8 cellular contexts compared by ENCODE assay signal in genomic region chr14:24411468-24412454, GRCh38. TPM values are rescaled to one million over a fixed set of nuclear protein-coding genes. Genes with fewer than 3 reads are reported as not detected.
DNase-seq lines count a peak whose midpoint lies in the region; ATAC-seq and TF ChIP-seq lines count a peak whose summit lies in the region.

No MANE protein-coding gene starts in this region.

- H3K4me3 ChIP-seq in adrenal gland: no peak overlapping the region
- H3K4me3 ChIP-seq in thoracic aorta: no peak overlapping the region

- no peaks in the 10 kb centered on the region for H3K27me3 ChIP-seq in adrenal gland
- H3K27me3 ChIP-seq in thoracic aorta (replicated peaks; ENCODE audit: insufficient read depth): no peaks in the 10 kb centered on the region

- TF ChIP-seq POLR2A in adrenal gland (IDR thresholded peaks at IDR 0.05): no peak

- WGBS in adrenal gland, 4 donors: 62 to 70% (median 67%) methylated on average over 11 to 15 of the region's 15 CpGs

- ATAC-seq in thoracic aorta (ENCODE audit: insufficient number of reproducible peaks, low FRiP score, low read depth): peak; percentile 44

- H3K36me3 ChIP-seq in adrenal gland (replicated peaks in 1 of 2) (peaks cover 0 to 44% of the 10 kb centered on the region in 2 donors), thoracic aorta (peaks cover 15% of the 10 kb centered on the region)

- DNase-seq in NCI-H345 (lab: John Stamatoyannopoulos, UW) (peak; percentile 10), NCI-H345 treated with DMSO at 0.1 percent for 48 hours (lab: John Stamatoyannopoulos, UW; ENCODE audit: unreplicated experiment) (no peak), GM20000 (ENCODE audit: low spot score) (peak; percentile 73), NCI-H2171 (lab: John Stamatoyannopoulos, UW) (peak; percentile 30), adrenal gland (peak in 5 of 7 donors; percentile 55 to 77 (median 66)), iris pigment epithelial cell (ENCODE audit: low read depth) (peak; percentile 70), thoracic aorta (ENCODE audit: low spot score) (no peak), A172 (ENCODE audit: low spot score) (no peak)

- H3K4me1 ChIP-seq in adrenal gland (replicated peaks in 1 of 2): peaks cover 0 to 4% of the 10 kb centered on the region in 2 donors
- H3K4me1 ChIP-seq in thoracic aorta (ENCODE audit: control insufficient read depth in 1 of 2, low read depth in 2 of 2): no peaks in the 10 kb centered on the region

- intact Hi-C loops in adrenal gland (cut with DNase I): no loop called here

- H3K9me3 ChIP-seq in adrenal gland (replicated peaks in 1 of 3) (no peaks in the 10 kb centered on the region), thoracic aorta (no peaks in the 10 kb centered on the region)

- peak; percentile 56 for TF ChIP-seq CTCF in GM20000 (IDR thresholded peaks at IDR 0.05; ENCODE audit: extremely low read depth, missing control alignments)
- TF ChIP-seq CTCF in adrenal gland (IDR thresholded peaks at IDR 0.05): peak; percentile 54 to 78 (median 70)
- peak; percentile 55 for TF ChIP-seq CTCF in thoracic aorta (IDR thresholded peaks at IDR 0.05)

- H3K27ac ChIP-seq in adrenal gland (peak overlapping the region in 1 of 5 donors; percentile 2), thoracic aorta (no peak overlapping the region)

RNA-seq across cellular contexts. Expression of gene NYNRIN, which starts 13.0 kb away (rescaled TPM):
- 10 to 100 TPM in 1 of 8 donors, 1 to 10 TPM in 7; 6.0 to 11.0 (median 7.0) TPM for total RNA-seq in adrenal gland
- 1 to 10 TPM; 2.2 to 6.1 (median 3.4) TPM for polyA plus RNA-seq in adrenal gland
- total RNA-seq in thoracic aorta: 10 to 100 TPM in 1 of 2 donors, 1 to 10 TPM in 1; 9.5 to 11.6 TPM
- 0.12 and 0.69 TPM in 2 replicates for total RNA-seq in A172 (2014; rRNA removed; shearing (Covaris generic))

RNA-seq across cellular contexts. Expression of gene CBLN3, which starts 17.7 kb away (rescaled TPM):
- total RNA-seq in adrenal gland (10 to 100 TPM in 4 of 8 donors, 1 to 10 TPM in 4; 5.0 to 43.6 (median 9.9) TPM), thoracic aorta (1 to 10 TPM; 1.3 to 4.2 TPM)
- 10 to 100 TPM in 2 of 3 donors, 1 to 10 TPM in 1; 3.9 to 35.7 (median 21.3) TPM for polyA plus RNA-seq in adrenal gland
- 0.17 TPM in 1 of 2 replicates, not detected in the other for total RNA-seq in A172 (2014; rRNA removed; shearing (Covaris generic))

RNA-seq across cellular contexts. Expression of gene KHNYN, which starts 18.0 kb away (rescaled TPM):
- 10 to 100 TPM; 30.2 to 59.8 (median 45.1) TPM for total RNA-seq in adrenal gland
- polyA plus RNA-seq in adrenal gland: 10 to 100 TPM; 18.5 to 48.6 (median 36.2) TPM
- 10 to 100 TPM; 62.8 to 71.6 TPM for total RNA-seq in thoracic aorta
- 15.4 and 19.5 TPM in 2 replicates for total RNA-seq in A172 (2014; rRNA removed; shearing (Covaris generic))

RNA-seq across cellular contexts. Expression of gene SDR39U1, which starts 30.8 kb away (rescaled TPM):
- total RNA-seq in adrenal gland (100 to 1,000 TPM in 1 of 8 donors, 10 to 100 TPM in 7; 58.9 to 100 (median 77.5) TPM), thoracic aorta (10 to 100 TPM; 27.6 to 61.8 TPM)
- 100 to 1,000 TPM in 2 of 3 donors, 10 to 100 TPM in 1; 50.4 to 218 (median 162) TPM for polyA plus RNA-seq in adrenal gland
- 3.3 and 4.0 TPM in 2 replicates for total RNA-seq in A172 (2014; rRNA removed; shearing (Covaris generic))

RNA-seq across cellular contexts. Expression of gene NFATC4, which starts 43.8 kb away (rescaled TPM):
- total RNA-seq in adrenal gland (100 to 1,000 TPM in 2 of 8 donors, 10 to 100 TPM in 6; 17.0 to 164 (median 59.8) TPM), thoracic aorta (10 to 100 TPM; 62.0 to 84.5 TPM)
- polyA plus RNA-seq in adrenal gland: 100 to 1,000 TPM in 2 of 3 donors, 10 to 100 TPM in 1; 11.8 to 505 (median 390) TPM
- not detected in 2 replicates for total RNA-seq in A172 (2014; rRNA removed; shearing (Covaris generic))

Comparison
In these comparisons a context has a peak if more than half of its experiments do, and no peak if none do; other contexts are left out.
1. DNase-seq: peak in NCI-H345 (single experiment), GM20000 (single experiment), NCI-H2171 (single experiment), adrenal gland (5 of 7) and iris pigment epithelial cell (single experiment); none in NCI-H345 treated with DMSO at 0.1 percent for 48 hours (single experiment), thoracic aorta (single experiment) and A172 (single experiment).
2. Peak in every context shown above with its lines, with median percentiles within 50 percentile points of each other: CTCF ChIP-seq.